1 cellular context compared by ENCODE assay signal in the genomic region with DNA sequence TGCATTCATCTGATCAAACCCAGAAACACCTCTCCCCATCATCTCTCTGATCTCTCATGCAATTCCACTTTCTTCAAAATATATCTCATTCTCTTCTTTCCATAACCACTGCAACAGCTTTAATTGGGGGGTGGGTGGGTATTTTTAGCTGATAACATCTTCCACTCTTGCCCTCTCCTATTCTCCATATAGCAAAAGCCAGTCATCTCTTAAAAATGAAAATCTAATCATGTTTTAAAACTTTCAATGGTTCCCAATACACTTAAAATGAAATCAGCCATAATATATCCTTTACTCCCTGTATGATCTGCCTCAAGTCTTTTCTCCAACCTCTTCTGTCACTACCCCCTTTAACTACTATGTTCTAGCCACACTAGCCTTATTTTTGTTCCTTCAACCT.
TF ChIP-seq lines count a peak whose summit lies in the region.

No MANE protein-coding gene starts in this region.

TF ChIP-seq in WTC11, 78 proteins besides CTCF, POLR2A, EP300 and RAD21 (continued from another document):
- TF ChIP-seq, protein P1, sequence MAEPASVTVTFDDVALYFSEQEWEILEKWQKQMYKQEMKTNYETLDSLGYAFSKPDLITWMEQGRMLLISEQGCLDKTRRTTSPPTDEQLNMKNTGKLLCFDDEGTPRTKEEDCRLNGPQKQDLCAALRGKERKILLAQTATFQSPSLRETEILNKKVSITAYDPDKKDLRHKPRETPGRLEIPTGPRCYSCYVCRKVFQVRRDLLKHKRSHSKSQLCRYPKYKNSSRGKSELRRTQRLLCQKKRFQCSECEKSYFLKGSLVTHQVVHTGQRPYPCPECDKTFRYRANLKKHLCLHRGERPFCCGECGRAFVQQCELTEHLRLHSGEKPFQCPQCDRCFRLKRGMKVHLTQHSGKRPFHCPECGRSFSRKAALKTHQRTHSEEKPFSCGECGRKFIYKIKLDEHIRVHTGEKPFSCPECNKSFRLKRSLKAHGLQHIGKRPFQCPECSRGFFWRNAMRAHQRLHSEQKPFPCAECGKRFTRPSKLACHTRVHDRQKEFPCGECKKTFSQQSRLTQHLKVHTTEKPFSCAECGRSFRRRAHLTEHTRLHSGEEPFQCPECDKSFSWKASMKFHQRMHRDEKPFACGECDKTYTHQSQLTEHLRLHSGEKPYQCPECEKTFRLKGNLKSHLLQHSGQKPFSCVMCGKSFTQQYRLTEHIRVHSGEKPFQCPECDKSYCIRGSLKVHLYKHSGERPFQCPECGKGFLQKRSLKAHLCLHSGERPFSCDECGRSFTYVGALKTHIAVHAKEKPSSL (CRISPR knock-in tag; conservative IDR thresholded peaks at IDR 0.05), result no peak
- TF ChIP-seq SOX15 (CRISPR knock-in tag; IDR thresholded peaks at IDR 0.05) (no peak), ZNF219 (CRISPR knock-in tag; IDR thresholded peaks at IDR 0.05; ENCODE audit: borderline replicate concordance) (no peak), NFE2L1 (CRISPR knock-in tag; IDR thresholded peaks at IDR 0.05) (no peak), JUN (CRISPR knock-in tag; IDR thresholded peaks at IDR 0.05) (no peak)
